ENCODE assay signal across 8 cellular contexts in the genomic region with DNA sequence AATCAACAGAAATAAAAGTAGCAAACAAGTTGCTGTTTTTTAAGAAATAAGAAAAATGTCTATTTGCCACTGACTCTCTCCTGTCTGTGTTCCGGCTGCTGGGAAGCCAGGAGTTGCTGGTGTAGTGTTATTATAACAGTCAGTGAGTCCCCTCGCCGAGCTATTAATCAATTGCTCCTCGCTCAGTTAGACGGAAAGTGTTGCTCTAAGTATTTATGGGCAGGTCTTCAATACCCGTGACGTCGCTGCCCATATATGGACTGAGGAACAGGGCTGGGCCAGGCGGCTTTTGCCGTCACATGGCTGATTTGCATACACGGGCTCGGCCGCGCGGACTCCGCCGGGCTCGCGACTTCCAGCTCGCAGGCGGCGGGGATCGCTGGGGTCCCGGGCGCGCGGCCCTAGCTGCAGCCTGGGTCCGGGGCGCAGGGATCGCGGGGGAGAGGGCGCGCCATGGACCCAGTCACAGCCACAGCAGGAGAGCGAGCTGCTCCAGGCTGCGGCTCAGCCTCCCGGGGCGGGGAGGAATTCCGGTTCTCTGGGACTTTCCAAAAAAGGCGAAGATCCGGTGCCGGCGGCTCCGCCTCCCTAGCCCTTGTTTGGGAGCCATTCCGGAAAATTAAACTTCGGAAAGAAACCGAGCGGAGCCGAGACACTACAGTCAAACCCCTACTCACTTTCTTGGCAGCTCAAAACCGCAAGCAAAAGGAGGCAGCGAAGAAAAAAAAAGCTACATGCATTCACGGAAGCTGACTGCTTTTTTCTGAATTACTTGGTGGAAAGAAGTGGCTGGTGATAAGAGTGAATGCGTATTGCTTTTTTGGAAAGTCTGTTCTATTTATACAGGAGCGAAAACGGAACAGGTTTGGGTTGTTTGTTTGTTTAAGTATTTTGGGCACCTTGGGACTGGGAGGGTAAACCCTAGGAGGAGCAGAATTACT. TPM values are rescaled to one million over a fixed set of nuclear protein-coding genes. Genes with fewer than 3 reads are reported as not detected.
DNase-seq lines count a peak whose midpoint lies in the region; ATAC-seq and TF ChIP-seq lines count a peak whose summit lies in the region.

TSS of gene EGR2 (minus strand) at position 188 of the 941 bp plus-strand sequence. CDS start 337 bp downstream, outside the sequence.

- ATAC-seq in GM21423 (IDR thresholded peaks at IDR 0.05; ENCODE audit: unreplicated experiment) (peak; percentile 77), mucosa of descending colon (peak; percentile 88)

- H3K79me2 ChIP-seq in OCI-LY3 (ENCODE audit: low read length): no peaks in the 10 kb centered on the region

- CTCF ChIA-PET in Calu3 (lab: Charles Lee): interaction anchor here (0.7 to 4.4 kb wide), 15 partner anchors 10 to 551 kb away, joined by 3 to 54 read pairs (median 4); partner anchors contain the start of gene ADO

- H3K9ac ChIP-seq in HUES6 (ENCODE audit: low read length): peak within 1 kb of the TSS; percentile 77
- peak within 1 kb of the TSS; percentile 74 for H3K9ac ChIP-seq in OCI-LY3 (ENCODE audit: low read length)

- H3K4me1 Mint-ChIP-seq in Calu3 (ENCODE audit: low read depth, unreplicated experiment): peaks cover 10% of the 10 kb centered on the region

- intact Hi-C loops in Calu3 (cut with micrococcal nuclease; ENCODE audit: unreplicated experiment) (loop anchor here (1.0 to 10.0 kb wide), 6 partner anchors 224 to 562 kb away; no protein-coding TSS in a partner anchor), mucosa of descending colon (cut with DNase I, micrococcal nuclease) (loop anchor here (5.0 to 10.0 kb wide), 2 partner anchors 222 to 374 kb away; no protein-coding TSS in a partner anchor)

- no TSS peak for BruUV-seq in Calu3 (replicated peaks; lab: Mats Ljungman, UMichigan)

- peak within 1 kb of the TSS; percentile 81 for H3K4me3 Mint-ChIP-seq in Calu3 (ENCODE audit: low read depth, unreplicated experiment)

- peaks cover 16% of the 10 kb centered on the region for H3K4me1 ChIP-seq in HUES6 (ENCODE audit: control insufficient read depth, insufficient read depth, low read length)
- peaks cover 9% of the 10 kb centered on the region for H3K4me1 ChIP-seq in OCI-LY3 (ENCODE audit: low read length)
- H3K4me1 ChIP-seq in mucosa of descending colon (ENCODE audit: low read depth): peaks cover 27% of the 10 kb centered on the region

- peaks cover 27% of the 10 kb centered on the region for H3K36me3 Mint-ChIP-seq in Calu3 (ENCODE audit: insufficient read depth, unreplicated experiment)

- H3K27ac ChIP-seq in HUES6 (ENCODE audit: low read depth, low read length) (peak within 1 kb of the TSS; percentile 82; the same call in 1 of the 2 replicates), OCI-LY3 (ENCODE audit: low read length) (peak within 1 kb of the TSS; percentile 90)

- H3K27ac Mint-ChIP-seq in Calu3 (ENCODE audit: unreplicated experiment): peak within 1 kb of the TSS; percentile 56

- peak within 1 kb of the TSS; percentile 76 for H3K4me3 ChIP-seq in HUES6 (ENCODE audit: low read depth, low read length)
- peak within 1 kb of the TSS; percentile 90 for H3K4me3 ChIP-seq in OCI-LY3 (ENCODE audit: low read length)
- H3K4me3 ChIP-seq in epithelial cell of esophagus (ENCODE audit: low read length): peak within 1 kb of the TSS; percentile 59
- H3K4me3 ChIP-seq in mucosa of descending colon: peak within 1 kb of the TSS; percentile 92

- H3K4me2 ChIP-seq in OCI-LY3 (ENCODE audit: low read length): peak within 1 kb of the TSS; percentile 82

- peaks cover 71% of the 10 kb centered on the region for H3K27me3 Mint-ChIP-seq in Calu3 (ENCODE audit: unreplicated experiment)

- H3K9me3 Mint-ChIP-seq in Calu3 (ENCODE audit: low read depth, unreplicated experiment): no peaks in the 10 kb centered on the region

- TF ChIP-seq CTCF in Calu3 (IDR thresholded peaks at IDR 0.05; ENCODE audit: unreplicated experiment): no peak
- TF ChIP-seq CTCF in OCI-LY3 (IDR thresholded peaks at IDR 0.05; ENCODE audit: low read depth, low read length): no peak
- no peak for TF ChIP-seq CTCF in epithelial cell of esophagus (IDR thresholded peaks at IDR 0.05; ENCODE audit: insufficient read depth, low read depth, low read length, missing control alignments)
- no peak for TF ChIP-seq CTCF in mucosa of descending colon (IDR thresholded peaks at IDR 0.05)

- H3K27me3 ChIP-seq in HUES6 (ENCODE audit: control insufficient read depth, insufficient read depth, low read length) (peaks cover 93% of the 10 kb centered on the region), OCI-LY3 (ENCODE audit: low read depth, low read length) (no peaks in the 10 kb centered on the region; the same call in 1 of the 2 replicates)

- H3K36me3 ChIP-seq in HUES6 (ENCODE audit: control insufficient read depth, insufficient read depth, low read length) (no peaks in the 10 kb centered on the region), OCI-LY3 (replicated peaks; ENCODE audit: low read depth, low read length) (no peaks in the 10 kb centered on the region), mucosa of descending colon (ENCODE audit: low read depth) (no peaks in the 10 kb centered on the region)

- H2AFZ ChIP-seq in OCI-LY3 (ENCODE audit: low read depth, low read length): peak within 1 kb of the TSS; percentile 81

- no peaks in the 10 kb centered on the region for H4K20me1 ChIP-seq in OCI-LY3 (ENCODE audit: insufficient read depth, low read length)

- peak; percentile 96 for DNase-seq in Calu3
- DNase-seq in activated T-cell treated with anti-CD3 and anti-CD28 coated beads for 48 hours (ENCODE audit: low read depth): peak; percentile 90
- DNase-seq in epithelial cell of esophagus (ENCODE audit: low read depth): peak; percentile 97
- peak; percentile 93 to 96 (median 95) for DNase-seq in mucosa of descending colon
- peak; percentile 84 to 89 for DNase-seq in stimulated activated CD8-positive, alpha-beta memory T cell treated with anti-CD3 and anti-CD28 coated beads, Interleukin-4, amount 100 ng/mL, for 1 hour (ENCODE audit: low read depth in 2 of 2, low spot score in 1 of 2)

- H3K9me3 ChIP-seq in HUES6 (ENCODE audit: control insufficient read depth, insufficient read depth, low read depth, low read length) (no peaks in the 10 kb centered on the region), OCI-LY3 (ENCODE audit: insufficient read depth, low read length) (no peaks in the 10 kb centered on the region), mucosa of descending colon (no peaks in the 10 kb centered on the region)

RNA-seq across cellular contexts. Expression of gene EGR2, which starts in this region (rescaled TPM):
- total RNA-seq in Calu3 (2022) (0.68 and 1.1 TPM in 2 replicates), mucosa of descending colon (1 to 10 TPM in 1 of 3 donors, under 1 TPM in 2; 0.36 to 5.5 (median 0.75) TPM)

Comparison
In these comparisons a context has a peak if more than half of its experiments do, and no peak if none do; other contexts are left out.
1. Peak in every context shown above with its lines: DNase-seq, ATAC-seq, H3K4me3 ChIP-seq and H3K27ac ChIP-seq.